Comparison of ENCODE assay signal across 8 cellular contexts in the genomic region with DNA sequence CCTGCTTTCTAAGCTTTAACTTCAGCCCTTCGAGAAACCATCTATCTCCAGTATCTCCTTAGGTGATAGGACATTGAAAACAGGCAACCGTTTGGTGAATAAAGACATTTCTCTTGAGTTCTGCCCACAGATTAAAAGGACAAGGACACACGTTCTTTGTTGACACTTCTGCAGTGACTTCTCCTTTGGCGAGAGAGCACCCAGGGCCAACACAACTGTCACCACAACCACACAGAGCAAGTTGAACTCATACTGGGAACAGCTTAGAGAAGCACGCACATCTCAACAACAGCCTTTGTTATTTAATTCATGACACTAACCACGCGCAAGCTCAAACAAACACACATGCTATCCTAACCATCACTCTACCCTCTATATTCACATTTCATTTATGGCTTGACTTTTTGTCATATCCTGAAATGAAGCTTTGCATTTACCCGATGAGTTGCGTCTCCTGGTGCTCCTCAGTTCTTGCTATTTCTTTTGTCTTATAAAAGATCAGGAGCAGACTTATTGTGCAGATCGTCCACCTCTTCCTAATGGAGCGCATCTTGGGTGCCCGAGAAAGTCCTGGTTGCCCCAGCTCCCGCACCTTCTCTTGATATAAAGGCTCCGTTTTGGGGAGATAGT. TPM values are rescaled to one million over a fixed set of nuclear protein-coding genes. Genes with fewer than 3 reads are reported as not detected.
DNase-seq lines count a peak whose midpoint lies in the region; ATAC-seq and TF ChIP-seq lines count a peak whose summit lies in the region.

No MANE protein-coding gene starts in this region.

- DNase-seq in NCI-H524 (lab: John Stamatoyannopoulos, UW), result peak; percentile 20 to 49
- no peak for DNase-seq in NCI-H524 treated with DMSO at 0.1 percent for 48 hours (lab: John Stamatoyannopoulos, UW)
- DNase-seq in T-cell, result peak in 23 of 34 experiments; percentile 2 to 54 (median 20)
- DNase-seq in dorsolateral prefrontal cortex, result no peak
- peak; percentile 8 to 31 (median 24) for DNase-seq in mucosa of descending colon
- DNase-seq in transverse colon, result no peak
- no peak for DNase-seq in posterior vena cava (ENCODE audit: low spot score)

- 6 to 10% methylated on average over 13 to 14 of the region's 14 CpGs for WGBS in transverse colon (ENCODE audit: low coverage in 1 of 2), 2 donors

- in situ Hi-C loops in transverse colon (cut with MboI; ENCODE audit: low pct_ligation_motif_present in 1 of 4, low pct_unique_long_range_greater_than_20kb in 1 of 4, low sequenced_read_pairs in 3 of 4), result no loop called here

- peak overlapping the region; percentile 94 to 99 for H3K27ac Mint-ChIP-seq in T-cell

- TF ChIP-seq EP300 in transverse colon (IDR thresholded peaks at IDR 0.05; ENCODE audit: low read depth), result no peak

- H3K27me3 Mint-ChIP-seq in T-cell, result no peaks in the 10 kb centered on the region

- ATAC-seq in T-cell (replicated peaks in 1 of 4) (peak; percentile 5 to 9 (median 6)), mucosa of descending colon (peak; percentile 2), HG03097 (IDR thresholded peaks at IDR 0.05; ENCODE audit: low FRiP score, unreplicated experiment) (no peak)

- intact Hi-C loops in dorsolateral prefrontal cortex (cut with DNase I), result loop anchor here (10.0 kb wide), 2 partner anchors 108 to 128 kb away; no protein-coding TSS in a partner anchor
- intact Hi-C loops in mucosa of descending colon (cut with DNase I, micrococcal nuclease), result no loop called here
- intact Hi-C loops in transverse colon (cut with DNase I; ENCODE audit: low total_unique reads), result no loop called here
- intact Hi-C loops in posterior vena cava (cut with DNase I), result no loop called here

- POLR2A ChIA-PET in T-cell (lab: Charles Lee), result interaction anchor here (0.5 to 5.1 kb wide), 19 partner anchors 9 to 1973 kb away, joined by 3 to 56 read pairs (median 4); a partner anchor contains a TSS

- H3K9me3 Mint-ChIP-seq in T-cell, result no peaks in the 10 kb centered on the region

- peaks cover 0 to 32% (median 0%) of the 10 kb centered on the region in 45 donors for H3K27me3 ChIP-seq in dorsolateral prefrontal cortex
- H3K27me3 ChIP-seq in transverse colon, result peaks cover 48% of the 10 kb centered on the region

- TF ChIP-seq POLR2A in transverse colon (IDR thresholded peaks at IDR 0.05), result no peak

- H3K27ac ChIP-seq in dorsolateral prefrontal cortex (peak overlapping the region in 47 of 59 donors; percentile 5 to 83 (median 60)), transverse colon (peak overlapping the region; percentile 76 to 82 (median 80))

- H3K4me3 Mint-ChIP-seq in T-cell, result peak overlapping the region; percentile 86 to 99 (median 88)

- H3K4me3 ChIP-seq in dorsolateral prefrontal cortex (peak overlapping the region; percentile 43 to 84 (median 65)), mucosa of descending colon (peak overlapping the region; percentile 25), transverse colon (peak overlapping the region; percentile 16 to 58 (median 35))

- CTCF ChIA-PET in T-cell (lab: Charles Lee), result interaction anchor here (0.7 to 4.9 kb wide), 6 partner anchors 11 to 61 kb away, joined by 3 to 50 read pairs (median 10); no protein-coding TSS in a partner anchor

- peaks cover 10% of the 10 kb centered on the region for H3K36me3 Mint-ChIP-seq in T-cell

- H3K4me1 Mint-ChIP-seq in T-cell, result peaks cover 53 to 60% (median 59%) of the 10 kb centered on the region in 3 donors

- no peaks in the 10 kb centered on the region for H3K36me3 ChIP-seq in mucosa of descending colon (ENCODE audit: low read depth)
- no peaks in the 10 kb centered on the region for H3K36me3 ChIP-seq in transverse colon

- H3K4me1 ChIP-seq in mucosa of descending colon (ENCODE audit: low read depth) (no peaks in the 10 kb centered on the region), transverse colon (peaks cover 0 to 16% (median 0%) of the 10 kb centered on the region in 4 donors)

- no peaks in the 10 kb centered on the region for H3K9me3 ChIP-seq in mucosa of descending colon
- no peaks in the 10 kb centered on the region for H3K9me3 ChIP-seq in transverse colon

- TF ChIP-seq CTCF in dorsolateral prefrontal cortex (IDR thresholded peaks at IDR 0.05 in 54 of 56, conservative IDR thresholded peaks at IDR 0.05 in 2 of 56; ENCODE audit: low read depth in 1 of 56, partially characterized antibody in 56 of 56) (no peak), mucosa of descending colon (IDR thresholded peaks at IDR 0.05) (no peak), transverse colon (IDR thresholded peaks at IDR 0.05) (no peak)

RNA-seq across cellular contexts. Expression of a gene that starts 0.6 kb away (rescaled TPM):
- total RNA-seq in T-cell, result 10 to 100 TPM; 27.0 to 36.9 (median 28.8) TPM
- 10 to 100 TPM in 25 of 120 experiments, 1 to 10 TPM in 95; 2.7 to 16.8 (median 7.9) TPM for total RNA-seq in dorsolateral prefrontal cortex
- total RNA-seq in mucosa of descending colon, result 1 to 10 TPM; 4.7 to 9.6 (median 5.7) TPM
- 1 to 10 TPM in 3 of 4 donors, under 1 TPM in 1; 0.37 to 6.0 (median 2.2) TPM for total RNA-seq in transverse colon
- 10 to 100 TPM in 1 of 2 donors, 1 to 10 TPM in 1; 5.6 to 13.6 TPM for total RNA-seq in posterior vena cava

Comparison
In these comparisons a context has a peak if more than half of its experiments do, and no peak if none do; other contexts are left out.
1. DNase-seq: peak in NCI-H524 (2 of 2), T-cell (23 of 34) and mucosa of descending colon (3 of 3); none in NCI-H524 treated with DMSO at 0.1 percent for 48 hours (single experiment), dorsolateral prefrontal cortex (0 of 10), transverse colon (single experiment) and posterior vena cava (single experiment).
2. intact Hi-C loops: an anchor here in dorsolateral prefrontal cortex (10.0 kb wide); none called in mucosa of descending colon, transverse colon and posterior vena cava.
3. Peak in every context shown above with its lines, with median percentiles within 50 percentile points of each other: H3K4me3 ChIP-seq.